In genomic region chr14:101711041-101711861, GRCh38 we compare ENCODE assay signal across 18 cellular contexts. TPM values are rescaled to one million over a fixed set of nuclear protein-coding genes. Genes with fewer than 3 reads are reported as not detected.
DNase-seq lines count a peak whose midpoint lies in the region; ATAC-seq, FAIRE-seq and TF ChIP-seq lines count a peak whose summit lies in the region.
"Had no signal": no experiment of that assay in that cellular context is flagged by ENCODE, and none has a peak within 500 bp of the region (broad histone marks: within the 10 kb centered on the region; RNA-seq: fewer than 3 reads in every experiment).

No MANE protein-coding gene starts in this region.

- DNase-seq in right atrium auricular region (ENCODE audit: low spot score) (peak; percentile 43), left ventricle myocardium inferior (no peak), bronchial epithelial cell (ENCODE audit: low read depth) (no peak), mesenchymal stem cell (no peak), thyroid gland (peak; percentile 42 to 44), Right ventricle myocardium inferior (ENCODE audit: missing footprints) (no peak), testis (no peak), spleen (no peak)
- DNase-seq: activated T-cell treated with anti-CD3 and anti-CD28 coated beads, Interleukin-2, amount 50 U/mL, for 72 hours; effector memory CD4-positive, alpha-beta T cell; GM23248; NCI-H1105 treated with DMSO at 0.1 percent for 48 hours; NCI-H510A; psoas muscle had no signal

- peak; percentile 32 for FAIRE-seq in bronchial epithelial cell (lab: Jason Lieb, UNC)
- FAIRE-seq: astrocyte, HTR-8/SVneo had no signal

- no peak overlapping the region for H3K4ac ChIP-seq in mesenchymal stem cell (ENCODE audit: low read depth in 1 of 2, low read length in 2 of 2)

- H3K14ac ChIP-seq in mesenchymal stem cell (ENCODE audit: low read length in 2 of 2): peak overlapping the region in 1 of 2 experiments; percentile 7

- no peak overlapping the region for H2BK120ac ChIP-seq in mesenchymal stem cell (ENCODE audit: low read depth, low read length)

- H3K79me1 ChIP-seq in mesenchymal stem cell (replicated peaks; ENCODE audit: low read length, poor library complexity, severe bottlenecking): no peaks in the 10 kb centered on the region

- no peaks in the 10 kb centered on the region for H3K27me3 ChIP-seq in right atrium auricular region
- H3K27me3 ChIP-seq in left ventricle myocardium inferior (ENCODE audit: low read depth): no peaks in the 10 kb centered on the region
- no peaks in the 10 kb centered on the region for H3K27me3 ChIP-seq in bronchial epithelial cell (ENCODE audit: control insufficient read depth, insufficient read depth, low read length)
- H3K27me3 ChIP-seq in mesenchymal stem cell (ENCODE audit: control insufficient read depth in 1 of 2, insufficient read depth in 1 of 2, low read length in 2 of 2): peaks cover 0 to 20% of the 10 kb centered on the region in 2 experiments
- H3K27me3 ChIP-seq in thyroid gland: no peaks in the 10 kb centered on the region
- H3K27me3 ChIP-seq in testis: no peaks in the 10 kb centered on the region
- peaks cover 0 to 12% (median 0%) of the 10 kb centered on the region in 7 donors for H3K27me3 ChIP-seq in spleen (replicated peaks in 1 of 7)

- WGBS in mesenchymal stem cell: 67% methylated on average over 13 of the region's 13 CpGs
- 57 to 65% methylated on average over 13 of the region's 13 CpGs for WGBS in thyroid gland, 2 donors
- 78 to 79% methylated on average over 12 to 13 of the region's 13 CpGs for WGBS in testis, 2 donors
- 53 to 62% (median 55%) methylated on average over 12 to 13 of the region's 13 CpGs for WGBS in spleen, 5 donors

- no peak for ATAC-seq in Right ventricle myocardium inferior
- ATAC-seq: activated T-cell treated with anti-CD3 and anti-CD28 coated beads, Interleukin-2, amount 50 U/mL, for 72 hours; psoas muscle had no signal

- no peak overlapping the region for H3K23ac ChIP-seq in mesenchymal stem cell (ENCODE audit: low read length in 2 of 2)

- H3K36me3 ChIP-seq in right atrium auricular region (no peaks in the 10 kb centered on the region), left ventricle myocardium inferior (no peaks in the 10 kb centered on the region), bronchial epithelial cell (ENCODE audit: control insufficient read depth, insufficient read depth, low read length) (no peaks in the 10 kb centered on the region), mesenchymal stem cell (ENCODE audit: control insufficient read depth in 1 of 2, insufficient read depth in 2 of 2, low read depth in 1 of 2, low read length in 2 of 2) (no peaks in the 10 kb centered on the region), thyroid gland (no peaks in the 10 kb centered on the region), testis (ENCODE audit: low read depth, missing control alignments) (no peaks in the 10 kb centered on the region), spleen (no peaks in the 10 kb centered on the region)
- H3K36me3 ChIP-seq: thoracic aorta had no signal

- H3K9me3 ChIP-seq in right atrium auricular region: no peaks in the 10 kb centered on the region
- peaks cover 9% of the 10 kb centered on the region for H3K9me3 ChIP-seq in left ventricle myocardium inferior (replicated peaks)
- peaks cover 10% of the 10 kb centered on the region for H3K9me3 ChIP-seq in mesenchymal stem cell (ENCODE audit: control insufficient read depth, low read length)
- H3K9me3 ChIP-seq in thyroid gland: no peaks in the 10 kb centered on the region
- H3K9me3 ChIP-seq in testis: no peaks in the 10 kb centered on the region
- peaks cover 0 to 8% (median 0%) of the 10 kb centered on the region in 8 donors for H3K9me3 ChIP-seq in spleen
- H3K9me3 ChIP-seq: psoas muscle, thoracic aorta had no signal

- H3K4me2 ChIP-seq in mesenchymal stem cell (ENCODE audit: low read length, poor library complexity, severe bottlenecking): no peak overlapping the region
- H3K4me2 ChIP-seq: smooth muscle cell had no signal

- H3K4me3 ChIP-seq in right atrium auricular region: no peak overlapping the region
- H3K4me3 ChIP-seq in left ventricle myocardium inferior: no peak overlapping the region
- H3K4me3 ChIP-seq in bronchial epithelial cell (ENCODE audit: low read depth, low read length): no peak overlapping the region
- H3K4me3 ChIP-seq in mesenchymal stem cell (ENCODE audit: insufficient read depth in 1 of 2, low read depth in 1 of 2, low read length in 2 of 2): no peak overlapping the region
- no peak overlapping the region for H3K4me3 ChIP-seq in thyroid gland (replicated peaks in 1 of 3)
- no peak overlapping the region for H3K4me3 ChIP-seq in testis
- H3K4me3 ChIP-seq in spleen: no peak overlapping the region
- H3K4me3 ChIP-seq: GM23248, psoas muscle, smooth muscle cell, thoracic aorta had no signal

- no peak overlapping the region for H2AK5ac ChIP-seq in mesenchymal stem cell (ENCODE audit: low read length, severe bottlenecking)

- H3K4me1 ChIP-seq in right atrium auricular region (peaks cover 0 to 17% of the 10 kb centered on the region in 2 donors), left ventricle myocardium inferior (peaks cover 16% of the 10 kb centered on the region), mesenchymal stem cell (ENCODE audit: control insufficient read depth, insufficient read depth, low read depth, low read length) (peaks cover 4% of the 10 kb centered on the region), thyroid gland (peaks cover 9 to 41% of the 10 kb centered on the region in 2 donors), testis (no peaks in the 10 kb centered on the region), spleen (peaks cover 13 to 38% (median 20%) of the 10 kb centered on the region in 6 donors)

- no peak overlapping the region for H2BK5ac ChIP-seq in mesenchymal stem cell (ENCODE audit: low read depth, low read length, poor library complexity, severe bottlenecking)

- H3K27ac ChIP-seq in right atrium auricular region (no peak overlapping the region), left ventricle myocardium inferior (replicated peaks) (no peak overlapping the region), mesenchymal stem cell (ENCODE audit: low read length, poor library complexity, severe bottlenecking) (no peak overlapping the region), thyroid gland (no peak overlapping the region), testis (no peak overlapping the region), spleen (peak overlapping the region in 4 of 8 donors; percentile 46 to 79 (median 64))
- H3K27ac ChIP-seq: GM23248, psoas muscle, thoracic aorta had no signal

- intact Hi-C loops in left ventricle myocardium inferior (cut with micrococcal nuclease): no loop called here
- intact Hi-C loops in thyroid gland (cut with DNase I): no loop called here
- intact Hi-C loops in Right ventricle myocardium inferior (cut with DNase I): no loop called here
- intact Hi-C loops in testis (cut with DNase I; ENCODE audit: low total_unique reads): no loop called here
- intact Hi-C loops in spleen (cut with DNase I; ENCODE audit: low total_unique reads): no loop called here

- no peak overlapping the region for H2BK12ac ChIP-seq in mesenchymal stem cell (ENCODE audit: low read length in 2 of 2)

- TF ChIP-seq POLR2A in thyroid gland (IDR thresholded peaks at IDR 0.05) (no peak), testis (IDR thresholded peaks at IDR 0.05) (no peak), spleen (IDR thresholded peaks at IDR 0.05) (no peak)

- H3K9ac ChIP-seq in mesenchymal stem cell (ENCODE audit: low read length): no peak overlapping the region
- H3K9ac ChIP-seq: GM23248 had no signal

- no peak overlapping the region for H2BK15ac ChIP-seq in mesenchymal stem cell (ENCODE audit: low read depth, poor library complexity, severe bottlenecking)

- peak overlapping the region in 1 of 2 experiments; percentile 68 for H3K18ac ChIP-seq in mesenchymal stem cell (ENCODE audit: low read depth in 1 of 2, low read length in 2 of 2)

- H4K8ac ChIP-seq in mesenchymal stem cell (ENCODE audit: low read length): no peak overlapping the region

- H2AFZ ChIP-seq in mesenchymal stem cell (ENCODE audit: low read depth, low read length): no peak overlapping the region
- H2AFZ ChIP-seq: GM23248 had no signal

- H4K91ac ChIP-seq in mesenchymal stem cell (ENCODE audit: low read length): peak overlapping the region; percentile 53

- TF ChIP-seq CTCF in right atrium auricular region (IDR thresholded peaks at IDR 0.05) (no peak), left ventricle myocardium inferior (IDR thresholded peaks at IDR 0.05; ENCODE audit: borderline replicate concordance) (no peak), bronchial epithelial cell (IDR thresholded peaks at IDR 0.05; ENCODE audit: insufficient read depth, low read length, severe bottlenecking) (no peak), thyroid gland (IDR thresholded peaks at IDR 0.05) (no peak), testis (IDR thresholded peaks at IDR 0.05) (no peak), spleen (IDR thresholded peaks at IDR 0.05 in 8 of 11, conservative IDR thresholded peaks at IDR 0.05 in 3 of 11) (no peak)

RNA-seq across cellular contexts. Expression of gene PPP2R5C, which starts 50.3 kb away (rescaled TPM):
- total RNA-seq in right atrium auricular region: 10 to 100 TPM; 82.2 to 82.9 TPM
- total RNA-seq in left ventricle myocardium inferior: 198 TPM
- total RNA-seq in bronchial epithelial cell: 71.3 and 104 TPM in 2 replicates
- 131 TPM for polyA plus RNA-seq in mesenchymal stem cell (2013, experiment 1 of 2)
- 141 TPM for polyA plus RNA-seq in mesenchymal stem cell (2013, experiment 2 of 2)
- total RNA-seq in thyroid gland: 100 to 1,000 TPM; 105 to 209 (median 141) TPM
- total RNA-seq in Right ventricle myocardium inferior: 199 TPM
- total RNA-seq in testis: 100 to 1,000 TPM; 106 to 126 TPM
- 166 TPM for polyA plus RNA-seq in testis (ENCODE audit: insufficient read depth, low read depth, low replicate concordance)
- total RNA-seq in spleen: 100 to 1,000 TPM; 193 to 322 (median 219) TPM
- 10 to 100 TPM; 80.8 to 95.3 (median 84.4) TPM for polyA plus RNA-seq in spleen

Comparison
In these comparisons a context has a peak if more than half of its experiments do, and no peak if none do; other contexts are left out.
1. DNase-seq: peak in right atrium auricular region (single experiment) and thyroid gland (2 of 2); none in left ventricle myocardium inferior (single experiment), bronchial epithelial cell (single experiment), mesenchymal stem cell (single experiment), Right ventricle myocardium inferior (single experiment), testis (single experiment) and spleen (single experiment).